ENCODE assay signal across 11 cellular contexts in the genomic region with DNA sequence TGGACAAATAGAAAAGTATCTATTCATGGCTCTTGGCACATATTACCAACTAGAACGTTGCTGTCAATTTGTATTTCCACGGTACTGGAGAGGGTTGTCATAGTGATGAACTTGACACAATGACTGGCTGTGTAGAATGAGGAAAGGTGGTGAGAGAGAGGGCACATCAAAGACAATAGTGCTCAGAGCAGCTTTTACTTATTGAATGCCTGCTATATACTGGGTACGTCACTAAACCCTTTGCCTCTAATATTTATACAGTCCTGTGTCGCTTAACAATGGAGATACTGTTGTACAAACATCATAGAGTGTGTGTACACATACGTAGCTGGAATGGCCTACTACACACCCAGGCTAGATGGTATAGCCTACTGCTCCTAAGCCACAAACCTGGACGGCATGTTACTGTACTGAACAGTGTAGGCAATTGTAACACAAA. TPM values are rescaled to one million over a fixed set of nuclear protein-coding genes. Genes with fewer than 3 reads are reported as not detected.
DNase-seq lines count a peak whose midpoint lies in the region; ATAC-seq and TF ChIP-seq lines count a peak whose summit lies in the region.
"Had no signal": no experiment of that assay in that cellular context is flagged by ENCODE, and none has a peak within 500 bp of the region (broad histone marks: within the 10 kb centered on the region; RNA-seq: fewer than 3 reads in every experiment).

No MANE protein-coding gene starts in this region.

- ATAC-seq in Panc1 (peak; percentile 54), left lung (peak; percentile 42), GM21390 (IDR thresholded peaks at IDR 0.05; ENCODE audit: unreplicated experiment) (no peak), upper lobe of right lung (no peak), HG03108 (IDR thresholded peaks at IDR 0.05; ENCODE audit: unreplicated experiment) (no peak)

- DNase-seq in DMS79 treated with DMSO at 0.1 percent for 48 hours (lab: John Stamatoyannopoulos, UW) (peak; percentile 72), NCI-H146 (lab: John Stamatoyannopoulos, UW) (peak; percentile 100), Panc1 (ENCODE audit: low read depth, low spot score) (no peak), left lung (no peak), upper lobe of right lung (no peak)
- DNase-seq in activated CD4-positive, alpha-beta T cell treated with anti-CD3 and anti-CD28 coated beads, Interleukin-2, amount 50 U/mL, for 4 hours: no peak

- CTCF ChIA-PET in Panc1 (lab: Charles Lee): interaction anchor here (0.6 to 1.0 kb wide), 4 partner anchors 29 to 64 kb away, joined by 3 to 11 read pairs (median 4); a partner anchor contains a TSS

- H3K9me3 ChIP-seq in Panc1 (ENCODE audit: control insufficient read depth, insufficient read depth, low read depth, low read length): no peaks in the 10 kb centered on the region
- no peaks in the 10 kb centered on the region for H3K9me3 ChIP-seq in left lung
- no peaks in the 10 kb centered on the region for H3K9me3 ChIP-seq in upper lobe of right lung
- H3K9me3 ChIP-seq: SJSA1 had no signal

- TF ChIP-seq CTCF in Panc1 (IDR thresholded peaks at IDR 0.05): no peak
- no peak for TF ChIP-seq CTCF in left lung (IDR thresholded peaks at IDR 0.05)
- TF ChIP-seq CTCF in upper lobe of right lung (IDR thresholded peaks at IDR 0.05): no peak

- intact Hi-C loops in Panc1 (cut with micrococcal nuclease; ENCODE audit: unreplicated experiment): loop anchor here (2.0 kb wide), 1 partner anchor 54 kb away; no protein-coding TSS in a partner anchor
- intact Hi-C loops in left lung (cut with DNase I): no loop called here
- intact Hi-C loops in upper lobe of right lung (cut with DNase I): no loop called here

- peaks cover 5% of the 10 kb centered on the region; the same call in 1 of the 2 replicates for H3K4me1 ChIP-seq in Panc1 (ENCODE audit: control insufficient read depth, insufficient read depth, low read length)
- H3K4me1 ChIP-seq in left lung: no peaks in the 10 kb centered on the region
- no peaks in the 10 kb centered on the region for H3K4me1 ChIP-seq in upper lobe of right lung

- H3K27me3 ChIP-seq in Panc1 (ENCODE audit: control insufficient read depth, insufficient read depth, low read length) (peaks cover 16% of the 10 kb centered on the region), left lung (no peaks in the 10 kb centered on the region), upper lobe of right lung (no peaks in the 10 kb centered on the region)
- H3K27me3 ChIP-seq: SJSA1 had no signal

- H3K27ac ChIP-seq in Panc1 (ENCODE audit: low read length): no peak overlapping the region
- H3K27ac ChIP-seq in left lung: no peak overlapping the region
- H3K27ac ChIP-seq in upper lobe of right lung: no peak overlapping the region
- H3K27ac ChIP-seq: SJSA1 had no signal

- no TSS peak for BruUV-seq in Panc1 (replicated peaks; lab: Mats Ljungman, UMichigan)

- H3K36me3 ChIP-seq in Panc1 (ENCODE audit: control insufficient read depth, insufficient read depth, low read length): no peaks in the 10 kb centered on the region
- no peaks in the 10 kb centered on the region for H3K36me3 ChIP-seq in left lung
- no peaks in the 10 kb centered on the region for H3K36me3 ChIP-seq in upper lobe of right lung
- H3K36me3 ChIP-seq: SJSA1 had no signal

- in situ Hi-C loops in Panc1 (cut with HindIII; ENCODE audit: low pct_unique_long_range_greater_than_20kb, low sequenced_read_pairs): no loop called here

- POLR2A ChIA-PET in Panc1 (lab: Charles Lee): no interaction called here

- H3K4me3 ChIP-seq in Panc1 (ENCODE audit: low read depth in 2 of 2, low read length in 2 of 2) (no peak overlapping the region), left lung (no peak overlapping the region), upper lobe of right lung (no peak overlapping the region)
- H3K4me3 ChIP-seq: SJSA1 had no signal

RNA-seq across cellular contexts. Expression of a gene that starts 8.3 kb away (rescaled TPM):
- total RNA-seq in Panc1 (2021; ENCODE audit: unreplicated experiment) (not detected), left lung (under 1 TPM in 1 of 2 donors, not detected in 1; 0.17 TPM), upper lobe of right lung (0.20 TPM)
- polyA plus RNA-seq in Panc1 (2012; ENCODE audit: insufficient read length): not detected
- total RNA-seq: activated naive CD4-positive, alpha-beta T cell treated with anti-CD3 and anti-CD28 coated beads for 36 hours; SJSA1 had no signal

RNA-seq across cellular contexts. Expression of a gene that starts 43.3 kb away (rescaled TPM):
- total RNA-seq in Panc1 (2021; ENCODE audit: unreplicated experiment): 12.6 TPM
- polyA plus RNA-seq in Panc1 (2012; ENCODE audit: insufficient read length): 3.7 TPM
- 10 to 100 TPM; 21.0 to 30.5 TPM for total RNA-seq in left lung
- total RNA-seq in upper lobe of right lung: 20.1 TPM

RNA-seq across cellular contexts. Expression of a gene that starts 44.1 kb away (rescaled TPM):
- not detected for total RNA-seq in Panc1 (2021; ENCODE audit: unreplicated experiment)
- not detected for polyA plus RNA-seq in Panc1 (2012; ENCODE audit: insufficient read length)
- under 1 TPM in 1 of 2 donors, not detected in 1; 0.50 TPM for total RNA-seq in left lung
- not detected for total RNA-seq in upper lobe of right lung
- total RNA-seq: CD4-positive, alpha-beta memory T cell; SJSA1 had no signal
- polyA plus RNA-seq: CD4-positive, alpha-beta memory T cell had no signal

Comparison
In these comparisons a context has a peak if more than half of its experiments do, and no peak if none do; other contexts are left out.
1. DNase-seq: peak in DMS79 treated with DMSO at 0.1 percent for 48 hours (single experiment) and NCI-H146 (single experiment); none in Panc1 (single experiment), left lung (0 of 2), upper lobe of right lung (single experiment) and activated CD4-positive, alpha-beta T cell treated with anti-CD3 and anti-CD28 coated beads, Interleukin-2, amount 50 U/mL, for 4 hours (0 of 2).
2. ATAC-seq: peak in Panc1 (single experiment) and left lung (single experiment); none in GM21390 (single experiment), upper lobe of right lung (single experiment) and HG03108 (single experiment).